17 cellular contexts compared by ENCODE assay signal in genomic region chr17:75318211-75318610, GRCh38. TPM values are rescaled to one million over a fixed set of nuclear protein-coding genes. Genes with fewer than 3 reads are reported as not detected.
A peak's percentile ranks its signal among the peaks of the same experiment; 100 is the strongest.
DNase-seq lines count a peak whose midpoint lies in the region; ATAC-seq and TF ChIP-seq lines count a peak whose summit lies in the region.
"Had no signal": no experiment of that assay in that cellular context is flagged by ENCODE, and none has a peak within 500 bp of the region (broad histone marks: within the 10 kb centered on the region; RNA-seq: fewer than 3 reads in every experiment).

No MANE protein-coding gene starts in this region.

- peaks cover 42% of the 10 kb centered on the region for H3K79me2 ChIP-seq in Karpas-422 (ENCODE audit: low read length)

- no peak overlapping the region for H3K9ac ChIP-seq in Karpas-422 (ENCODE audit: low read length)

- no peak overlapping the region for H3K4me2 ChIP-seq in Karpas-422 (ENCODE audit: low read depth, low read length, poor library complexity, severe bottlenecking)
- H3K4me2 ChIP-seq: A549 had no signal

- no peak overlapping the region for H2AFZ ChIP-seq in Karpas-422 (ENCODE audit: low read length)

- H3K27ac Mint-ChIP-seq in activated naive CD4-positive, alpha-beta T cell treated with anti-CD3 and anti-CD28 coated beads, Interleukin-2, amount 50 U/mL, for 24 hours = peak overlapping the region; percentile 76
- H3K27ac Mint-ChIP-seq in dendritic cell treated with granulocyte-macrophage colony-stimulating factor and Interleukin-4, amounts not matched to agents 40 ng/mL and 50 ng/mL, for 4 days = peak overlapping the region; percentile 92
- H3K27ac Mint-ChIP-seq in Caco-2 (ENCODE audit: unreplicated experiment) (no peak overlapping the region), endothelial cell (ENCODE audit: unreplicated experiment) (no peak overlapping the region)

- H3K9me2 ChIP-seq in Karpas-422 (replicated peaks; ENCODE audit: insufficient read depth, low read length) = no peaks in the 10 kb centered on the region

- WGBS in spleen, 5 donors = 78 to 86% (median 80%) methylated on average over 10 of the region's 10 CpGs

- H3K4me1 ChIP-seq in Karpas-422 (ENCODE audit: low read length) (peaks cover 40% of the 10 kb centered on the region), spleen (peaks cover 6 to 92% (median 51%) of the 10 kb centered on the region in 6 donors), Caco-2 (no peaks in the 10 kb centered on the region)
- H3K4me1 ChIP-seq: A549 had no signal

- H3K36me3 Mint-ChIP-seq in activated naive CD4-positive, alpha-beta T cell treated with anti-CD3 and anti-CD28 coated beads, Interleukin-2, amount 50 U/mL, for 24 hours = peaks cover 5% of the 10 kb centered on the region
- H3K36me3 Mint-ChIP-seq in dendritic cell treated with granulocyte-macrophage colony-stimulating factor and Interleukin-4, amounts not matched to agents 40 ng/mL and 50 ng/mL, for 4 days (ENCODE audit: low read depth) = peaks cover 77% of the 10 kb centered on the region
- H3K36me3 Mint-ChIP-seq in Caco-2 (ENCODE audit: insufficient read depth, unreplicated experiment) (peaks cover 75% of the 10 kb centered on the region), endothelial cell (ENCODE audit: low read depth, unreplicated experiment) (peaks cover 9% of the 10 kb centered on the region)

- no TSS peak for BruUV-seq in Caco-2 (replicated peaks; lab: Mats Ljungman, UMichigan)

- H3K9me3 Mint-ChIP-seq in activated naive CD4-positive, alpha-beta T cell treated with anti-CD3 and anti-CD28 coated beads, Interleukin-2, amount 50 U/mL, for 24 hours = no peaks in the 10 kb centered on the region
- H3K9me3 Mint-ChIP-seq in dendritic cell treated with granulocyte-macrophage colony-stimulating factor and Interleukin-4, amounts not matched to agents 40 ng/mL and 50 ng/mL, for 4 days = no peaks in the 10 kb centered on the region
- no peaks in the 10 kb centered on the region for H3K9me3 Mint-ChIP-seq in Caco-2 (ENCODE audit: unreplicated experiment)
- no peaks in the 10 kb centered on the region for H3K9me3 Mint-ChIP-seq in endothelial cell (ENCODE audit: unreplicated experiment)
- H3K9me3 Mint-ChIP-seq: CD4-positive, alpha-beta memory T cell had no signal

- H3K4me1 Mint-ChIP-seq in activated naive CD4-positive, alpha-beta T cell treated with anti-CD3 and anti-CD28 coated beads, Interleukin-2, amount 50 U/mL, for 24 hours = peaks cover 13% of the 10 kb centered on the region
- H3K4me1 Mint-ChIP-seq in dendritic cell treated with granulocyte-macrophage colony-stimulating factor and Interleukin-4, amounts not matched to agents 40 ng/mL and 50 ng/mL, for 4 days (ENCODE audit: low read depth) = peaks cover 56% of the 10 kb centered on the region
- peaks cover 7% of the 10 kb centered on the region for H3K4me1 Mint-ChIP-seq in Caco-2 (ENCODE audit: low read depth, unreplicated experiment)
- peaks cover 4% of the 10 kb centered on the region for H3K4me1 Mint-ChIP-seq in endothelial cell (ENCODE audit: unreplicated experiment)

- intact Hi-C loops in dendritic cell treated with granulocyte-macrophage colony-stimulating factor and Interleukin-4, amounts not matched to agents 40 ng/mL and 50 ng/mL, for 4 days (cut with micrococcal nuclease) = no loop called here
- intact Hi-C loops in spleen (cut with DNase I; ENCODE audit: low total_unique reads) = no loop called here
- intact Hi-C loops in Caco-2 (cut with micrococcal nuclease; ENCODE audit: unreplicated experiment) = no loop called here

- CTCF ChIA-PET in Caco-2 (lab: Charles Lee) = no interaction called here

- H3K4me3 ChIP-seq in Karpas-422 (ENCODE audit: low read length) = no peak overlapping the region
- H3K4me3 ChIP-seq in spleen = no peak overlapping the region
- no peak overlapping the region for H3K4me3 ChIP-seq in Caco-2 (ENCODE audit: low read depth, low read length)
- H3K4me3 ChIP-seq: A549, mucosa of descending colon had no signal

- no peaks in the 10 kb centered on the region for H3K27me3 ChIP-seq in Karpas-422 (ENCODE audit: low read length)
- no peaks in the 10 kb centered on the region for H3K27me3 ChIP-seq in spleen (replicated peaks in 1 of 7)
- H3K27me3 ChIP-seq in Caco-2 (replicated peaks; ENCODE audit: control insufficient read depth, insufficient read depth, low read length) = no peaks in the 10 kb centered on the region; the same call in 1 of the 2 replicates

- H3K27ac ChIP-seq in Karpas-422 (ENCODE audit: low read length) (peak overlapping the region; percentile 84), spleen (peak overlapping the region in 4 of 8 donors; percentile 70 to 90 (median 87))
- H3K27ac ChIP-seq: A549 had no signal

- H3K4me3 Mint-ChIP-seq in activated naive CD4-positive, alpha-beta T cell treated with anti-CD3 and anti-CD28 coated beads, Interleukin-2, amount 50 U/mL, for 24 hours = no peak overlapping the region
- H3K4me3 Mint-ChIP-seq in dendritic cell treated with granulocyte-macrophage colony-stimulating factor and Interleukin-4, amounts not matched to agents 40 ng/mL and 50 ng/mL, for 4 days = peak overlapping the region; percentile 37
- H3K4me3 Mint-ChIP-seq in Caco-2 (ENCODE audit: unreplicated experiment) (no peak overlapping the region), endothelial cell (ENCODE audit: unreplicated experiment) (no peak overlapping the region)
- H3K4me3 Mint-ChIP-seq: CD4-positive, alpha-beta memory T cell had no signal

- TF ChIP-seq POLR2A in spleen (IDR thresholded peaks at IDR 0.05) = no peak

- no peaks in the 10 kb centered on the region for H3K9me3 ChIP-seq in Karpas-422 (ENCODE audit: low read length)
- no peaks in the 10 kb centered on the region for H3K9me3 ChIP-seq in spleen
- no peaks in the 10 kb centered on the region for H3K9me3 ChIP-seq in Caco-2
- H3K9me3 ChIP-seq: A549, mucosa of descending colon had no signal

- H4K20me1 ChIP-seq in Karpas-422 (ENCODE audit: insufficient read depth, low read depth, low read length) = no peaks in the 10 kb centered on the region

- ATAC-seq in HG03095 (IDR thresholded peaks at IDR 0.05; ENCODE audit: unreplicated experiment) = no peak

- DNase-seq in activated naive CD4-positive, alpha-beta T cell (lab: John Stamatoyannopoulos, UW) = no peak
- no peak for DNase-seq in Karpas-422
- DNase-seq in spleen = peak; percentile 65
- no peak for DNase-seq in Caco-2
- no peak for DNase-seq in endothelial cell (ENCODE audit: low spot score)
- DNase-seq: CD4-positive, alpha-beta memory T cell; effector CD4-positive, alpha-beta T cell; hippocampal formation; kidney glomerular epithelial cell; NCI-H1417; NCI-H2171; NCI-H82 had no signal

- H3K36me3 ChIP-seq in Karpas-422 (ENCODE audit: insufficient read depth, low read length) (peaks cover 26% of the 10 kb centered on the region; the same call in 1 of the 2 replicates), spleen (peaks cover 2 to 63% (median 38%) of the 10 kb centered on the region in 6 donors), Caco-2 (ENCODE audit: control insufficient read depth, insufficient read depth, low read length) (peaks cover 3% of the 10 kb centered on the region)

- no peak for TF ChIP-seq CTCF in spleen (IDR thresholded peaks at IDR 0.05 in 8 of 11, conservative IDR thresholded peaks at IDR 0.05 in 3 of 11)
- TF ChIP-seq CTCF in Caco-2 (IDR thresholded peaks at IDR 0.05; ENCODE audit: insufficient read depth in 1 of 2, low read depth in 1 of 2, low read length in 1 of 2, severe bottlenecking in 1 of 2, unreplicated experiment in 1 of 2) = no peak
- no peak for TF ChIP-seq CTCF in endothelial cell (IDR thresholded peaks at IDR 0.05; ENCODE audit: unreplicated experiment)

- POLR2A ChIA-PET in Caco-2 (lab: Charles Lee) = interaction anchor here (0.6 kb wide), 1 partner anchor 47 kb away, joined by 3 read pairs; no protein-coding TSS in a partner anchor

- no peaks in the 10 kb centered on the region for H3K27me3 Mint-ChIP-seq in activated naive CD4-positive, alpha-beta T cell treated with anti-CD3 and anti-CD28 coated beads, Interleukin-2, amount 50 U/mL, for 24 hours
- no peaks in the 10 kb centered on the region for H3K27me3 Mint-ChIP-seq in dendritic cell treated with granulocyte-macrophage colony-stimulating factor and Interleukin-4, amounts not matched to agents 40 ng/mL and 50 ng/mL, for 4 days
- H3K27me3 Mint-ChIP-seq in Caco-2 (ENCODE audit: insufficient read depth, unreplicated experiment) = no peaks in the 10 kb centered on the region
- H3K27me3 Mint-ChIP-seq in endothelial cell (ENCODE audit: unreplicated experiment) = peaks cover 11% of the 10 kb centered on the region
- H3K27me3 Mint-ChIP-seq: CD4-positive, alpha-beta memory T cell had no signal

RNA-seq across cellular contexts. Expression of gene SLC25A19, which starts 29.0 kb away (rescaled TPM):
- 36.5 and 43.1 TPM in 2 replicates for total RNA-seq in Karpas-422 (2014; rRNA removed; shearing (Covaris generic); ENCODE audit: low replicate concordance)
- total RNA-seq in spleen (10 to 100 TPM; 12.4 to 32.5 (median 19.1) TPM), Caco-2 (2022) (29.8 and 33.6 TPM in 2 replicates), endothelial cell (ENCODE audit: unreplicated experiment) (2.9 TPM)
- 10 to 100 TPM; 18.5 to 21.2 (median 19.2) TPM for polyA plus RNA-seq in spleen

RNA-seq across cellular contexts. Expression of gene MIF4GD, which starts 47.2 kb away (rescaled TPM):
- 44.4 and 63.3 TPM in 2 replicates for total RNA-seq in Karpas-422 (2014; rRNA removed; shearing (Covaris generic); ENCODE audit: low replicate concordance)
- total RNA-seq in spleen (10 to 100 TPM; 27.1 to 47.3 (median 38.0) TPM), Caco-2 (2022) (27.0 and 27.3 TPM in 2 replicates), endothelial cell (ENCODE audit: unreplicated experiment) (15.7 TPM)
- polyA plus RNA-seq in spleen = 10 to 100 TPM; 28.2 to 38.0 (median 34.3) TPM

RNA-seq across cellular contexts. Expression of gene MRPS7, which starts 56.5 kb away (rescaled TPM):
- total RNA-seq in Karpas-422 (2014; rRNA removed; shearing (Covaris generic); ENCODE audit: low replicate concordance) = 48.8 and 58.7 TPM in 2 replicates
- 10 to 100 TPM; 32.2 to 38.4 (median 35.1) TPM for total RNA-seq in spleen
- polyA plus RNA-seq in spleen = 10 to 100 TPM; 39.1 to 62.7 (median 47.2) TPM
- total RNA-seq in Caco-2 (2022) = 123 and 125 TPM in 2 replicates
- total RNA-seq in endothelial cell (ENCODE audit: unreplicated experiment) = 63.4 TPM

RNA-seq across cellular contexts. Expression of gene GGA3, which starts 56.8 kb away (rescaled TPM):
- 23.4 and 45.1 TPM in 2 replicates for total RNA-seq in Karpas-422 (2014; rRNA removed; shearing (Covaris generic); ENCODE audit: low replicate concordance)
- total RNA-seq in spleen (10 to 100 TPM; 38.0 to 73.7 (median 65.2) TPM), Caco-2 (2022) (90.2 and 94.4 TPM in 2 replicates), endothelial cell (ENCODE audit: unreplicated experiment) (60.8 TPM)
- 10 to 100 TPM; 14.1 to 37.9 (median 26.9) TPM for polyA plus RNA-seq in spleen

Comparison
In these comparisons a context has a peak if more than half of its experiments do, and no peak if none do; other contexts are left out.
1. H3K27ac Mint-ChIP-seq: peak in activated naive CD4-positive, alpha-beta T cell treated with anti-CD3 and anti-CD28 coated beads, Interleukin-2, amount 50 U/mL, for 24 hours (single experiment) and dendritic cell treated with granulocyte-macrophage colony-stimulating factor and Interleukin-4, amounts not matched to agents 40 ng/mL and 50 ng/mL, for 4 days (single experiment); none in Caco-2 (single experiment) and endothelial cell (single experiment).